15 cellular contexts compared by ENCODE assay signal in genomic region chr10:63692205-63692896, GRCh38.
DNase-seq lines count a peak whose midpoint lies in the region; ATAC-seq, FAIRE-seq and TF ChIP-seq lines count a peak whose summit lies in the region.
"Had no signal": no experiment of that assay in that cellular context is flagged by ENCODE, and none has a peak within 500 bp of the region (broad histone marks: within the 10 kb centered on the region; RNA-seq: fewer than 3 reads in every experiment).

No MANE protein-coding gene starts in this region.

- 87% methylated on average over 2 of the region's 2 CpGs for WGBS in GM12878 (ENCODE audit: insufficient coverage, insufficient replicate concordance, low lambda C conversion rate, missing lambda C conversion rate)
- 81 to 85% methylated on average over 2 of the region's 2 CpGs for WGBS in aorta, 2 donors

- CTCF ChIA-PET in MCF 10A (lab: Yijun Ruan, JAX), result interaction anchor here (0.9 kb wide), 1 partner anchor 28 kb away, joined by 3 read pairs; no protein-coding TSS in a partner anchor
- CTCF ChIA-PET in GM12878 (lab: Yijun Ruan, JAX), result interaction anchor here (0.7 to 1.6 kb wide), 3 partner anchors 14 to 477 kb away, joined by 3 read pairs; no protein-coding TSS in a partner anchor

- POLR2A ChIA-PET in MCF 10A (lab: Yijun Ruan, JAX), result interaction anchor here (0.8 kb wide), 1 partner anchor 11 kb away, joined by 3 read pairs; no protein-coding TSS in a partner anchor
- POLR2A ChIA-PET in GM12878 (lab: Charles Lee), result interaction anchor here (0.6 kb wide), 1 partner anchor 318 kb away, joined by 3 read pairs; no protein-coding TSS in a partner anchor

- no TSS peak for BruUV-seq in MCF 10A (replicated peaks; lab: Mats Ljungman, UMichigan)
- BruUV-seq in GM12878 (replicated peaks; lab: Mats Ljungman, UMichigan), result no TSS peak

- H3K4me1 ChIP-seq in breast epithelium (no peaks in the 10 kb centered on the region), GM12878 (ENCODE audit: control insufficient read depth, insufficient read depth, low read length) (peaks cover 5% of the 10 kb centered on the region; the same call in 1 of the 2 replicates), lower lobe of right lung (peaks cover 10% of the 10 kb centered on the region), aorta (ENCODE audit: control insufficient read depth in 1 of 2, insufficient read depth in 2 of 2, low read length in 2 of 2) (no peaks in the 10 kb centered on the region)

- no peak for DNase-seq in breast epithelium (ENCODE audit: low spot score in 2 of 2)
- no peak for DNase-seq in MCF 10A (ENCODE audit: unreplicated experiment)
- no peak for DNase-seq in GM12878 (ENCODE audit: low read depth, low spot score)
- DNase-seq in lower lobe of right lung, result no peak
- DNase-seq in aorta, result no peak
- DNase-seq in AML-193 (lab: John Stamatoyannopoulos, UW), result no peak
- DNase-seq: activated CD4-positive, alpha-beta T cell treated with anti-CD3 and anti-CD28 coated beads for 1 hour; activated T-cell treated with anti-CD3 and anti-CD28 coated beads for 4 hours; amniotic stem cell; islet precursor cell had no signal

- no peaks in the 10 kb centered on the region for H3K27me3 Mint-ChIP-seq in MCF 10A (ENCODE audit: insufficient read depth, unreplicated experiment)
- H3K27me3 Mint-ChIP-seq: type B pancreatic cell had no signal

- no peak overlapping the region for H3K9ac ChIP-seq in GM12878 (ENCODE audit: control insufficient read depth, insufficient read depth, low read length)

- no peak overlapping the region for H3K4me3 Mint-ChIP-seq in MCF 10A (ENCODE audit: unreplicated experiment)
- H3K4me3 Mint-ChIP-seq: neural crest cell, type B pancreatic cell had no signal

- H3K36me3 ChIP-seq in breast epithelium (no peaks in the 10 kb centered on the region), GM12878 (ENCODE audit: control insufficient read depth in 2 of 2, insufficient read depth in 2 of 2, low read length in 1 of 2) (no peaks in the 10 kb centered on the region), lower lobe of right lung (no peaks in the 10 kb centered on the region), aorta (ENCODE audit: control insufficient read depth in 1 of 2, insufficient read depth in 2 of 2, low read length in 1 of 2) (no peaks in the 10 kb centered on the region)

- ATAC-seq in GM12878 (peak; percentile 70), lower lobe of right lung (peak; percentile 39 to 57), aorta (ENCODE audit: low FRiP score) (peak; percentile 74), HG02970 (IDR thresholded peaks at IDR 0.05; ENCODE audit: low FRiP score, unreplicated experiment) (no peak), HG02840 (IDR thresholded peaks at IDR 0.05; ENCODE audit: low FRiP score, unreplicated experiment) (no peak)

- FAIRE-seq in GM12878 (lab: Jason Lieb, UNC), result no peak

- TF ChIP-seq CTCF in breast epithelium (IDR thresholded peaks at IDR 0.05) (peak in 1 of 3 donors; percentile 9), MCF 10A (IDR thresholded peaks at IDR 0.05; ENCODE audit: unreplicated experiment) (no peak), GM12878 (IDR thresholded peaks at IDR 0.05 in 2 of 3, conservative IDR thresholded peaks at IDR 0.05 in 1 of 3; ENCODE audit: control insufficient read depth in 2 of 3, extremely low read depth in 1 of 3, insufficient read depth in 1 of 3, low read depth in 3 of 3, low read length in 3 of 3) (no peak), lower lobe of right lung (IDR thresholded peaks at IDR 0.05) (no peak)

- H3K27me3 ChIP-seq in breast epithelium (no peaks in the 10 kb centered on the region), GM12878 (replicated peaks in 1 of 2; ENCODE audit: control insufficient read depth in 2 of 2, insufficient read depth in 2 of 2, low read length in 1 of 2) (no peaks in the 10 kb centered on the region), lower lobe of right lung (ENCODE audit: low read depth) (no peaks in the 10 kb centered on the region), aorta (ENCODE audit: control insufficient read depth in 1 of 2, insufficient read depth in 2 of 2, low read length in 1 of 2) (no peaks in the 10 kb centered on the region)

- H3K4me1 Mint-ChIP-seq in MCF 10A (ENCODE audit: insufficient read depth, unreplicated experiment), result no peaks in the 10 kb centered on the region
- H3K4me1 Mint-ChIP-seq: neural crest cell had no signal

- H3K4me3 ChIP-seq in breast epithelium (no peak overlapping the region), GM12878 (no peak overlapping the region), lower lobe of right lung (no peak overlapping the region), aorta (ENCODE audit: low read length in 2 of 2) (no peak overlapping the region)
- H3K4me3 ChIP-seq: PC-9 had no signal

- in situ Hi-C loops in GM12878 (cut with MboI), result no loop called here

- H3K27ac Mint-ChIP-seq in MCF 10A (ENCODE audit: low read depth, unreplicated experiment), result no peak overlapping the region
- H3K27ac Mint-ChIP-seq: type B pancreatic cell had no signal

- no peaks in the 10 kb centered on the region for H3K36me3 Mint-ChIP-seq in MCF 10A (ENCODE audit: insufficient read depth, unreplicated experiment)
- H3K36me3 Mint-ChIP-seq: type B pancreatic cell had no signal

- no peaks in the 10 kb centered on the region for H3K79me2 ChIP-seq in GM12878 (ENCODE audit: control insufficient read depth, insufficient read depth, low read length)

- no peaks in the 10 kb centered on the region for H4K20me1 ChIP-seq in GM12878 (ENCODE audit: control insufficient read depth, insufficient read depth)

- no peak for TF ChIP-seq POLR2A in breast epithelium (IDR thresholded peaks at IDR 0.05)
- no peak for TF ChIP-seq POLR2A in GM12878 (IDR thresholded peaks at IDR 0.05; ENCODE audit: low read depth, low read length)

- H3K27ac ChIP-seq in breast epithelium (peak overlapping the region; percentile 21 to 30), GM12878 (ENCODE audit: control insufficient read depth, insufficient read depth) (no peak overlapping the region), lower lobe of right lung (peak overlapping the region; percentile 19), aorta (ENCODE audit: low read depth in 1 of 2, low read length in 2 of 2) (no peak overlapping the region)
- H3K27ac ChIP-seq: PC-9 had no signal

- peaks cover 7% of the 10 kb centered on the region for H3K9me3 Mint-ChIP-seq in MCF 10A (ENCODE audit: unreplicated experiment)
- H3K9me3 Mint-ChIP-seq: type B pancreatic cell had no signal

- intact Hi-C loops in breast epithelium (cut with DNase I; ENCODE audit: low total_unique reads) (no loop called here), MCF 10A (cut with micrococcal nuclease) (no loop called here), GM12878 (cut with micrococcal nuclease; ENCODE audit: unreplicated experiment) (no loop called here), lower lobe of right lung (cut with DNase I) (no loop called here), aorta (cut with DNase I) (no loop called here)

- no peak overlapping the region for H3K4me2 ChIP-seq in GM12878 (ENCODE audit: control insufficient read depth, insufficient read depth)
- H3K4me2 ChIP-seq: PC-9 had no signal

- H3K9me3 ChIP-seq in breast epithelium (no peaks in the 10 kb centered on the region), GM12878 (replicated peaks; ENCODE audit: control insufficient read depth, insufficient read depth, low read length) (peaks cover 2% of the 10 kb centered on the region; the same call in 2 of the 3 replicates), lower lobe of right lung (no peaks in the 10 kb centered on the region), aorta (ENCODE audit: control insufficient read depth, low read length) (no peaks in the 10 kb centered on the region)

- RAD21 ChIA-PET in GM12878 (lab: Charles Lee; ENCODE audit: unreplicated experiment), result interaction anchor here (1.3 kb wide), 1 partner anchor 10 kb away, joined by 6 read pairs; no protein-coding TSS in a partner anchor

- TF ChIP-seq EP300 in GM12878 (IDR thresholded peaks at IDR 0.05; ENCODE audit: borderline replicate concordance in 1 of 2, control insufficient read depth in 1 of 2, low read depth in 2 of 2, low read length in 2 of 2), result no peak

- SMC1A ChIA-PET in GM12878 (lab: Charles Lee; ENCODE audit: uncharacterized antibody, unreplicated experiment), result interaction anchor here (0.6 to 1.6 kb wide), 4 partner anchors 11 to 513 kb away, joined by 3 to 4 read pairs (median 4); no protein-coding TSS in a partner anchor

- H2AFZ ChIP-seq in GM12878 (ENCODE audit: control insufficient read depth, low read depth, low read length), result no peak overlapping the region
- H2AFZ ChIP-seq: PC-9 had no signal

- no peak for TF ChIP-seq RAD21 in GM12878 (IDR thresholded peaks at IDR 0.05; ENCODE audit: insufficient read depth, low read depth, low read length)

TF ChIP-seq in GM12878, 131 proteins besides CTCF, POLR2A, EP300 and RAD21 (continues in another document):
- no peak for TF ChIP-seq EZH2 (IDR thresholded peaks at IDR 0.05; ENCODE audit: borderline replicate concordance, control insufficient read depth, low read depth, low read length)
- TF ChIP-seq FOXK2 (IDR thresholded peaks at IDR 0.05), result no peak
- TF ChIP-seq SREBF1 (IDR thresholded peaks at IDR 0.05; ENCODE audit: low read length), result no peak
- TF ChIP-seq DPF2 (IDR thresholded peaks at IDR 0.05), result no peak
- TF ChIP-seq USF2 (IDR thresholded peaks at IDR 0.05; ENCODE audit: borderline replicate concordance, low read depth, low read length), result no peak
- no peak for TF ChIP-seq HCFC1 (IDR thresholded peaks at IDR 0.05; ENCODE audit: low read length)
- no peak for TF ChIP-seq HSF1 (IDR thresholded peaks at IDR 0.05; ENCODE audit: low read depth, low read length)

Comparison
In these comparisons a context has a peak if more than half of its experiments do, and no peak if none do; other contexts are left out.
1. H3K27ac ChIP-seq: peak in breast epithelium (2 of 2) and lower lobe of right lung (single experiment); none in GM12878 (single experiment) and aorta (0 of 2).
2. ATAC-seq: peak in GM12878 (single experiment), lower lobe of right lung (2 of 2) and aorta (single experiment); none in HG02970 (single experiment) and HG02840 (single experiment).